In genomic region chr16:53952215-53953208, GRCh38 we compare ENCODE assay signal across 9 cellular contexts.
DNase-seq lines count a peak whose midpoint lies in the region; ATAC-seq and TF ChIP-seq lines count a peak whose summit lies in the region.
"Had no signal": no experiment of that assay in that cellular context is flagged by ENCODE, and none has a peak within 500 bp of the region (broad histone marks: within the 10 kb centered on the region; RNA-seq: fewer than 3 reads in every experiment).

No MANE protein-coding gene starts in this region.

- H3F3A ChIP-seq in PC-3 (ENCODE audit: low read length, unreplicated experiment), result no peaks in the 10 kb centered on the region

- H3K27me3 ChIP-seq in CD8-positive, alpha-beta memory T cell (ENCODE audit: insufficient read depth, low read length, poor library complexity, severe bottlenecking), result no peaks in the 10 kb centered on the region
- H3K27me3 ChIP-seq in right cardiac atrium (ENCODE audit: control insufficient read depth, insufficient read depth) (no peaks in the 10 kb centered on the region), PC-3 (ENCODE audit: low read length) (no peaks in the 10 kb centered on the region)
- H3K27me3 ChIP-seq: thyroid gland had no signal

- POLR2A ChIA-PET in CD8-positive, alpha-beta memory T cell (lab: Charles Lee), result no interaction called here
- POLR2A ChIA-PET in PC-3 (lab: Charles Lee; ENCODE audit: unreplicated experiment), result no interaction called here

- H3K4me1 ChIP-seq in CD8-positive, alpha-beta memory T cell (ENCODE audit: insufficient read depth, low read length), result peaks cover 6% of the 10 kb centered on the region
- H3K4me1 ChIP-seq in right cardiac atrium (ENCODE audit: control insufficient read depth, insufficient read depth, low read length) (peaks cover 2% of the 10 kb centered on the region), PC-3 (ENCODE audit: insufficient read depth, low read length) (no peaks in the 10 kb centered on the region)

- intact Hi-C loops in right cardiac atrium (cut with DNase I), result no loop called here
- intact Hi-C loops in PC-3 (cut with micrococcal nuclease), result no loop called here

- no peak for TF ChIP-seq CTCF in PC-3 (conservative IDR thresholded peaks at IDR 0.05; ENCODE audit: low read depth, low read length)

- peak overlapping the region; percentile 20 for H3K4me3 ChIP-seq in CD8-positive, alpha-beta memory T cell (ENCODE audit: low read length)
- H3K4me3 ChIP-seq in right cardiac atrium (ENCODE audit: low read length), result no peak overlapping the region
- H3K4me3 ChIP-seq in PC-3 (ENCODE audit: low read length), result no peak overlapping the region
- H3K4me3 ChIP-seq: thyroid gland had no signal

- H4K20me1 ChIP-seq in PC-3 (ENCODE audit: low read length), result no peaks in the 10 kb centered on the region

- H3K27ac Mint-ChIP-seq in CD8-positive, alpha-beta memory T cell, result peak overlapping the region in 6 of 8 donors; percentile 65 to 87 (median 78)

- H3K4me1 Mint-ChIP-seq in CD8-positive, alpha-beta memory T cell, result peaks cover 26 to 49% (median 42%) of the 10 kb centered on the region in 3 donors

- ATAC-seq in GM21515 (IDR thresholded peaks at IDR 0.05; ENCODE audit: unreplicated experiment) (peak; percentile 76), right cardiac atrium (peak; percentile 38 to 44), PC-3 (no peak)

- no peak overlapping the region for H3K4me2 ChIP-seq in PC-3 (ENCODE audit: low read length)

- BruUV-seq in PC-3 (replicated peaks; lab: Mats Ljungman, UMichigan), result no TSS peak

- H3K36me3 Mint-ChIP-seq in CD8-positive, alpha-beta memory T cell, result peaks cover 7 to 12% (median 8%) of the 10 kb centered on the region in 3 donors

- H3K9me3 ChIP-seq in CD8-positive, alpha-beta memory T cell (ENCODE audit: low read length), result no peaks in the 10 kb centered on the region
- H3K9me3 ChIP-seq in right cardiac atrium (ENCODE audit: control insufficient read depth, low read length) (no peaks in the 10 kb centered on the region), PC-3 (ENCODE audit: low read length) (no peaks in the 10 kb centered on the region)
- H3K9me3 ChIP-seq: thyroid gland had no signal

- H3K27ac ChIP-seq in CD8-positive, alpha-beta memory T cell (ENCODE audit: low read depth, low read length), result no peak overlapping the region
- H3K27ac ChIP-seq in right cardiac atrium (ENCODE audit: low read length) (no peak overlapping the region), PC-3 (ENCODE audit: low read length) (no peak overlapping the region)
- H3K27ac ChIP-seq: thyroid gland had no signal

- no peaks in the 10 kb centered on the region for H3K27me3 Mint-ChIP-seq in CD8-positive, alpha-beta memory T cell

- peak overlapping the region; percentile 2 to 79 (median 74) for H3K4me3 Mint-ChIP-seq in CD8-positive, alpha-beta memory T cell

- H3K9ac ChIP-seq in PC-3 (ENCODE audit: low read length), result no peak overlapping the region

- no peaks in the 10 kb centered on the region for H3K9me3 Mint-ChIP-seq in CD8-positive, alpha-beta memory T cell

- H3K36me3 ChIP-seq in CD8-positive, alpha-beta memory T cell (ENCODE audit: insufficient read depth, low read length), result no peaks in the 10 kb centered on the region
- H3K36me3 ChIP-seq in PC-3 (ENCODE audit: low read depth, low read length), result no peaks in the 10 kb centered on the region
- H3K36me3 ChIP-seq: thyroid gland had no signal

- H3K79me2 ChIP-seq in PC-3 (ENCODE audit: low read length), result no peaks in the 10 kb centered on the region

- 76% methylated on average over 7 of the region's 7 CpGs for WGBS in right cardiac atrium

- H2AFZ ChIP-seq in PC-3 (ENCODE audit: low read length), result no peak overlapping the region

- CTCF ChIA-PET in CD8-positive, alpha-beta memory T cell (lab: Charles Lee), result no interaction called here
- CTCF ChIA-PET in PC-3 (lab: Charles Lee), result no interaction called here

- peak in 1 of 5 donors; percentile 6 for DNase-seq in CD8-positive, alpha-beta memory T cell
- peak; percentile 16 for DNase-seq in NCI-H69 (lab: John Stamatoyannopoulos, UW)
- no peak for DNase-seq in right cardiac atrium
- no peak for DNase-seq in midbrain (lab: John Stamatoyannopoulos, UW)
- DNase-seq in NCI-H1417 treated with DMSO at 0.1 percent for 48 hours (lab: John Stamatoyannopoulos, UW), result no peak
- DNase-seq in foreskin melanocyte, result no peak
- DNase-seq in PC-3, result no peak

- H3K9me2 ChIP-seq in PC-3 (replicated peaks; ENCODE audit: low read length), result no peaks in the 10 kb centered on the region
